In genomic region chr7:2451171-2452073, GRCh38 we compare ENCODE assay signal across 1 cellular context.
TF ChIP-seq lines count a peak whose summit lies in the region.

No MANE protein-coding gene starts in this region.

TF ChIP-seq in HepG2, 621 proteins besides CTCF, POLR2A, EP300 and RAD21 (continued from another document and continues in another):
- no peak for TF ChIP-seq REST (IDR thresholded peaks at IDR 0.05; ENCODE audit: borderline replicate concordance in 1 of 2, low read depth in 1 of 2, low read length in 2 of 2)
- no peak; the same call in 1 of the 2 replicates for TF ChIP-seq ZBTB38 (CRISPR knock-in tag; IDR thresholded peaks at IDR 0.05)
- TF ChIP-seq ZNF546 (CRISPR knock-in tag; conservative IDR thresholded peaks at IDR 0.05), result 0 out of 2 replicates have a peak, but pooled peaks have one; percentile 36
- 0 out of 2 replicates have a peak, but pooled peaks have one; percentile 38 for TF ChIP-seq SRY (CRISPR knock-in tag; IDR thresholded peaks at IDR 0.05)
- TF ChIP-seq ASH2L (IDR thresholded peaks at IDR 0.05; ENCODE audit: insufficient read length, low read depth, low read length), result no peak
- TF ChIP-seq WIZ (CRISPR knock-in tag; IDR thresholded peaks at IDR 0.05), result 0 out of 2 replicates have a peak, but pooled peaks have one; percentile 7
- TF ChIP-seq HOXA9 (CRISPR knock-in tag; IDR thresholded peaks at IDR 0.05; ENCODE audit: borderline replicate concordance), result no peak
- TF ChIP-seq ZNF30 (CRISPR knock-in tag; IDR thresholded peaks at IDR 0.05), result no peak
- no peak for TF ChIP-seq ZNF589 (CRISPR knock-in tag; conservative IDR thresholded peaks at IDR 0.05)
- TF ChIP-seq KAT8 (CRISPR knock-in tag; IDR thresholded peaks at IDR 0.05), result peak; percentile 47
- TF ChIP-seq ZNF430 (CRISPR knock-in tag; IDR thresholded peaks at IDR 0.05), result 0 out of 2 replicates have a peak, but pooled peaks have one; percentile 31
- no peak for TF ChIP-seq PTBP1 (IDR thresholded peaks at IDR 0.05; ENCODE audit: low read depth, low read length, poor library complexity, severe bottlenecking)
- peak; percentile 76; the same call in 1 of the 2 replicates for TF ChIP-seq TMF1 (CRISPR knock-in tag; IDR thresholded peaks at IDR 0.05; ENCODE audit: low read depth)
- TF ChIP-seq ZNF780A (CRISPR knock-in tag; IDR thresholded peaks at IDR 0.05), result no peak
- TF ChIP-seq IKZF4 (CRISPR knock-in tag; IDR thresholded peaks at IDR 0.05; ENCODE audit: borderline replicate concordance, low read depth, not compliant biosample characterization), result no peak
- no peak for TF ChIP-seq PAF1 (CRISPR knock-in tag; IDR thresholded peaks at IDR 0.05)
- no peak for TF ChIP-seq ZNF235 (CRISPR knock-in tag; IDR thresholded peaks at IDR 0.05; ENCODE audit: borderline replicate concordance)
- 0 out of 2 replicates have a peak, but pooled peaks have one; percentile 8 for TF ChIP-seq LBX2 (CRISPR knock-in tag; IDR thresholded peaks at IDR 0.05; ENCODE audit: borderline replicate concordance)
- no peak for TF ChIP-seq CHD4 (IDR thresholded peaks at IDR 0.05; ENCODE audit: borderline replicate concordance, low read length)
- TF ChIP-seq ZNF367 (CRISPR knock-in tag; IDR thresholded peaks at IDR 0.05; ENCODE audit: borderline replicate concordance), result no peak
- 0 out of 2 replicates have a peak, but pooled peaks have one; percentile 3 for TF ChIP-seq ZNF503 (CRISPR knock-in tag; IDR thresholded peaks at IDR 0.05)
- peak; percentile 20; the same call in 1 of the 2 replicates for TF ChIP-seq RXRB (CRISPR knock-in tag; IDR thresholded peaks at IDR 0.05; ENCODE audit: borderline replicate concordance)
- TF ChIP-seq TOPORS (CRISPR knock-in tag; IDR thresholded peaks at IDR 0.05), result peak; percentile 31; the same call in 1 of the 2 replicates
- TF ChIP-seq RAD51 (IDR thresholded peaks at IDR 0.05; ENCODE audit: borderline replicate concordance), result no peak
- TF ChIP-seq, protein P1, sequence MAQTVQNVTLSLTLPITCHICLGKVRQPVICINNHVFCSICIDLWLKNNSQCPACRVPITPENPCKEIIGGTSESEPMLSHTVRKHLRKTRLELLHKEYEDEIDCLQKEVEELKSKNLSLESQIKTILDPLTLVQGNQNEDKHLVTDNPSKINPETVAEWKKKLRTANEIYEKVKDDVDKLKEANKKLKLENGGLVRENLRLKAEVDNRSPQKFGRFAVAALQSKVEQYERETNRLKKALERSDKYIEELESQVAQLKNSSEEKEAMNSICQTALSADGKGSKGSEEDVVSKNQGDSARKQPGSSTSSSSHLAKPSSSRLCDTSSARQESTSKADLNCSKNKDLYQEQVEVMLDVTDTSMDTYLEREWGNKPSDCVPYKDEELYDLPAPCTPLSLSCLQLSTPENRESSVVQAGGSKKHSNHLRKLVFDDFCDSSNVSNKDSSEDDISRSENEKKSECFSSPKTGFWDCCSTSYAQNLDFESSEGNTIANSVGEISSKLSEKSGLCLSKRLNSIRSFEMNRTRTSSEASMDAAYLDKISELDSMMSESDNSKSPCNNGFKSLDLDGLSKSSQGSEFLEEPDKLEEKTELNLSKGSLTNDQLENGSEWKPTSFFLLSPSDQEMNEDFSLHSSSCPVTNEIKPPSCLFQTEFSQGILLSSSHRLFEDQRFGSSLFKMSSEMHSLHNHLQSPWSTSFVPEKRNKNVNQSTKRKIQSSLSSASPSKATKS (CRISPR knock-in tag; IDR thresholded peaks at IDR 0.05), result no peak
- no peak for TF ChIP-seq ZBTB21 (CRISPR knock-in tag; IDR thresholded peaks at IDR 0.05)
- TF ChIP-seq FOXO1 (CRISPR knock-in tag; IDR thresholded peaks at IDR 0.05), result 0 out of 2 replicates have a peak, but pooled peaks have one; percentile 10
- TF ChIP-seq NR2C2 (CRISPR knock-in tag; IDR thresholded peaks at IDR 0.05; ENCODE audit: borderline replicate concordance), result no peak; the same call in 1 of the 2 replicates
- TF ChIP-seq, protein P2, sequence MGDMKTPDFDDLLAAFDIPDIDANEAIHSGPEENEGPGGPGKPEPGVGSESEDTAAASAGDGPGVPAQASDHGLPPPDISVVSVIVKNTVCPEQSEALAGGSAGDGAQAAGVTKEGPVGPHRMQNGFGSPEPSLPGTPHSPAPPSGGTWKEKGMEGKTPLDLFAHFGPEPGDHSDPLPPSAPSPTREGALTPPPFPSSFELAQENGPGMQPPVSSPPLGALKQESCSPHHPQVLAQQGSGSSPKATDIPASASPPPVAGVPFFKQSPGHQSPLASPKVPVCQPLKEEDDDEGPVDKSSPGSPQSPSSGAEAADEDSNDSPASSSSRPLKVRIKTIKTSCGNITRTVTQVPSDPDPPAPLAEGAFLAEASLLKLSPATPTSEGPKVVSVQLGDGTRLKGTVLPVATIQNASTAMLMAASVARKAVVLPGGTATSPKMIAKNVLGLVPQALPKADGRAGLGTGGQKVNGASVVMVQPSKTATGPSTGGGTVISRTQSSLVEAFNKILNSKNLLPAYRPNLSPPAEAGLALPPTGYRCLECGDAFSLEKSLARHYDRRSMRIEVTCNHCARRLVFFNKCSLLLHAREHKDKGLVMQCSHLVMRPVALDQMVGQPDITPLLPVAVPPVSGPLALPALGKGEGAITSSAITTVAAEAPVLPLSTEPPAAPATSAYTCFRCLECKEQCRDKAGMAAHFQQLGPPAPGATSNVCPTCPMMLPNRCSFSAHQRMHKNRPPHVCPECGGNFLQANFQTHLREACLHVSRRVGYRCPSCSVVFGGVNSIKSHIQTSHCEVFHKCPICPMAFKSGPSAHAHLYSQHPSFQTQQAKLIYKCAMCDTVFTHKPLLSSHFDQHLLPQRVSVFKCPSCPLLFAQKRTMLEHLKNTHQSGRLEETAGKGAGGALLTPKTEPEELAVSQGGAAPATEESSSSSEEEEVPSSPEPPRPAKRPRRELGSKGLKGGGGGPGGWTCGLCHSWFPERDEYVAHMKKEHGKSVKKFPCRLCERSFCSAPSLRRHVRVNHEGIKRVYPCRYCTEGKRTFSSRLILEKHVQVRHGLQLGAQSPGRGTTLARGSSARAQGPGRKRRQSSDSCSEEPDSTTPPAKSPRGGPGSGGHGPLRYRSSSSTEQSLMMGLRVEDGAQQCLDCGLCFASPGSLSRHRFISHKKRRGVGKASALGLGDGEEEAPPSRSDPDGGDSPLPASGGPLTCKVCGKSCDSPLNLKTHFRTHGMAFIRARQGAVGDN (CRISPR knock-in tag; IDR thresholded peaks at IDR 0.05), result peak; percentile 98
- TF ChIP-seq ZNF33B (CRISPR knock-in tag; IDR thresholded peaks at IDR 0.05), result no peak
- TF ChIP-seq ZNF83 (CRISPR knock-in tag; IDR thresholded peaks at IDR 0.05; ENCODE audit: borderline replicate concordance), result no peak
- TF ChIP-seq GATAD2A (CRISPR knock-in tag; IDR thresholded peaks at IDR 0.05), result peak; percentile 39; the same call in 1 of the 2 replicates
- no peak for TF ChIP-seq ZSCAN12 (CRISPR knock-in tag; IDR thresholded peaks at IDR 0.05)
- no peak for TF ChIP-seq ZFYVE20 (CRISPR knock-in tag; IDR thresholded peaks at IDR 0.05; ENCODE audit: borderline replicate concordance, low read depth)
- no peak for TF ChIP-seq ZNF484 (CRISPR knock-in tag; IDR thresholded peaks at IDR 0.05; ENCODE audit: borderline replicate concordance, low read depth)
- no peak for TF ChIP-seq HNF1A (IDR thresholded peaks at IDR 0.05; ENCODE audit: low read depth)
- TF ChIP-seq HNF1A (CRISPR knock-in tag; IDR thresholded peaks at IDR 0.05; ENCODE audit: borderline replicate concordance), result no peak
- no peak for TF ChIP-seq TRIM24 (CRISPR knock-in tag; IDR thresholded peaks at IDR 0.05)
- no peak for TF ChIP-seq MBNL3 (CRISPR knock-in tag; conservative IDR thresholded peaks at IDR 0.05)
- peak; percentile 65 for TF ChIP-seq SALL1 (CRISPR knock-in tag; IDR thresholded peaks at IDR 0.05)
- TF ChIP-seq NFE2 (CRISPR knock-in tag; IDR thresholded peaks at IDR 0.05), result no peak
- peak; percentile 51; the same call in 1 of the 2 replicates for TF ChIP-seq ZNF580 (CRISPR knock-in tag; IDR thresholded peaks at IDR 0.05; ENCODE audit: borderline replicate concordance, low read depth)
- TF ChIP-seq ISL2 (CRISPR knock-in tag; IDR thresholded peaks at IDR 0.05), result no peak; the same call in 1 of the 2 replicates
- no peak; the same call in 1 of the 2 replicates for TF ChIP-seq ZNF280B (CRISPR knock-in tag; IDR thresholded peaks at IDR 0.05; ENCODE audit: borderline replicate concordance)
- TF ChIP-seq DNMT3B (CRISPR knock-in tag; conservative IDR thresholded peaks at IDR 0.05), result no peak; the same call in 1 of the 2 replicates
- no peak for TF ChIP-seq ZNF333 (CRISPR knock-in tag; IDR thresholded peaks at IDR 0.05; ENCODE audit: borderline replicate concordance)
- TF ChIP-seq EHMT2 (IDR thresholded peaks at IDR 0.05; ENCODE audit: borderline replicate concordance, low read depth, low read length), result no peak
- no peak for TF ChIP-seq HNF4A (CRISPR knock-in tag; IDR thresholded peaks at IDR 0.05)
- TF ChIP-seq ZSCAN22 (CRISPR knock-in tag; IDR thresholded peaks at IDR 0.05), result 0 out of 2 replicates have a peak, but pooled peaks have one; percentile 34
